ENCODE assay signal across 7 cellular contexts in the genomic region with DNA sequence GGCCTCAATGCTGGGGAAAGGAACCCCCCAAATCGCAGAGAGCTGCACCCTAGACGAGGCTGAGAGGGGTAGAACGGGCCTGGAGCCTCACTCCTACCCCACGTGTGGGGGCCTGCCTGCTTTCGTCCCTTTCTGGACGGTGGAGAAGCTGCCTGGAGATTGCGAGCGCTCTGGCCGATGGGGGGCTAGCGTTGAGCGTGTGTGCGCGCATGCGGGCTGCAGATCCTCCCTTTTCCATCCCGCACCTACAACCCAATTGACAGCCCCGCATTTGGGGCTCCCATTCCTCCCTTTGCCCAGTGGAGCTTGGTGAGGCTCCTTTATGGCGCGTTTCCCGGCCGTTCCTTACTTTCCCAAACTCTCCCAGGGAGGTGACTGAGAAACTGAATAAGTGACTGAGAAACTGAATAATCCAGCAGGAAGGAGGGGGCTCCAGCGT. TPM values are rescaled to one million over a fixed set of nuclear protein-coding genes. Genes with fewer than 3 reads are reported as not detected.
A peak's percentile ranks its signal among the peaks of the same experiment; 100 is the strongest.
DNase-seq lines count a peak whose midpoint lies in the region; ATAC-seq and TF ChIP-seq lines count a peak whose summit lies in the region.

No MANE protein-coding gene starts in this region.

- TF ChIP-seq EP300 in sigmoid colon (IDR thresholded peaks at IDR 0.05) = no peak

- intact Hi-C loops in sigmoid colon (cut with DNase I) = no loop called here

- peak overlapping the region; percentile 88 to 98 (median 91) for H3K4me3 Mint-ChIP-seq in T-cell

- TF ChIP-seq CTCF in foreskin keratinocyte (conservative IDR thresholded peaks at IDR 0.05) = no peak
- TF ChIP-seq CTCF in sigmoid colon (IDR thresholded peaks at IDR 0.05) = no peak

- WGBS in sigmoid colon, 2 donors = 3 to 9% methylated on average over 21 of the region's 21 CpGs

- H3K4me3 ChIP-seq in H7 (ENCODE audit: insufficient read depth, low read depth, low read length) (peak overlapping the region; percentile 78), sigmoid colon (peak overlapping the region; percentile 39 to 73 (median 54))

- no peaks in the 10 kb centered on the region for H3K27me3 Mint-ChIP-seq in T-cell

- H3K27ac ChIP-seq in foreskin keratinocyte (peak overlapping the region; percentile 37), sigmoid colon (peak overlapping the region; percentile 74 to 88 (median 80))

- POLR2A ChIA-PET in T-cell (lab: Charles Lee) = interaction anchor here in 1 of 2 donors (0.6 kb wide), 1 partner anchor 34 kb away, joined by 5 read pairs; no protein-coding TSS in a partner anchor

- H3K9me3 ChIP-seq in sigmoid colon = no peaks in the 10 kb centered on the region

- H3K27ac Mint-ChIP-seq in T-cell = peak overlapping the region; percentile 76 to 92

- ATAC-seq in T-cell (replicated peaks in 1 of 4) (peak in 3 of 4 experiments; percentile 0 to 5 (median 5)), foreskin keratinocyte (no peak), HG03095 (IDR thresholded peaks at IDR 0.05; ENCODE audit: unreplicated experiment) (no peak), HG02759 (IDR thresholded peaks at IDR 0.05; ENCODE audit: unreplicated experiment) (no peak), GM21619 (IDR thresholded peaks at IDR 0.05; ENCODE audit: unreplicated experiment) (no peak)

- peaks cover 31 to 38% (median 33%) of the 10 kb centered on the region in 3 donors for H3K4me1 Mint-ChIP-seq in T-cell

- H3K9me3 Mint-ChIP-seq in T-cell = no peaks in the 10 kb centered on the region

- TF ChIP-seq POLR2A in sigmoid colon (IDR thresholded peaks at IDR 0.05) = no peak

- H3K4me1 ChIP-seq in foreskin keratinocyte (no peaks in the 10 kb centered on the region), sigmoid colon (peaks cover 0 to 37% (median 35%) of the 10 kb centered on the region in 4 donors)

- CTCF ChIA-PET in T-cell (lab: Charles Lee) = interaction anchor here (0.6 to 0.7 kb wide), 3 partner anchors 19 to 91 kb away, joined by 3 to 5 read pairs (median 4); no protein-coding TSS in a partner anchor

- H3K27me3 ChIP-seq in H7 (ENCODE audit: control insufficient read depth, insufficient read depth, low read length) (peaks cover 4% of the 10 kb centered on the region; the same call in 1 of the 2 replicates), foreskin keratinocyte (no peaks in the 10 kb centered on the region), sigmoid colon (no peaks in the 10 kb centered on the region)

- DNase-seq in H7 (peak; percentile 81), T-cell (peak in 1 of 34 experiments; percentile 27), foreskin keratinocyte (no peak), sigmoid colon (peak; percentile 76)

- no peaks in the 10 kb centered on the region for H3K36me3 Mint-ChIP-seq in T-cell

- H3K36me3 ChIP-seq in H7 (replicated peaks; ENCODE audit: control insufficient read depth, insufficient read depth, low read length) = peaks cover 9% of the 10 kb centered on the region
- no peaks in the 10 kb centered on the region for H3K36me3 ChIP-seq in sigmoid colon

RNA-seq across cellular contexts. Expression of gene ESRP2, which starts 0.9 kb away (rescaled TPM):
- total RNA-seq in H7 (2014; rRNA removed; shearing (Covaris generic)) = 15.5 and 18.0 TPM in 2 replicates
- total RNA-seq in T-cell = under 1 TPM in 3 of 5 donors, not detected in 2; 0.47 to 0.79 (median 0.62) TPM
- total RNA-seq in foreskin keratinocyte = 36.2 and 41.7 TPM in 2 replicates
- polyA plus RNA-seq in foreskin keratinocyte = 20.9 and 26.1 TPM in 2 replicates
- under 1 TPM in 3 of 4 donors, not detected in 1; under 0.01 to 0.16 (median 0.14) TPM for total RNA-seq in sigmoid colon
- 10 to 100 TPM; 24.0 to 50.0 (median 25.4) TPM for polyA plus RNA-seq in sigmoid colon

RNA-seq across cellular contexts. Expression of gene PLA2G15, which starts 8.3 kb away (rescaled TPM):
- total RNA-seq in H7 (2014; rRNA removed; shearing (Covaris generic)) = 7.5 and 10.3 TPM in 2 replicates
- 10 to 100 TPM in 4 of 5 donors, 1 to 10 TPM in 1; 8.7 to 16.4 (median 10.9) TPM for total RNA-seq in T-cell
- 9.0 and 11.4 TPM in 2 replicates for total RNA-seq in foreskin keratinocyte
- polyA plus RNA-seq in foreskin keratinocyte = 9.3 and 10.7 TPM in 2 replicates
- total RNA-seq in sigmoid colon = 10 to 100 TPM; 10.2 to 15.7 (median 12.5) TPM
- 10 to 100 TPM in 1 of 3 donors, 1 to 10 TPM in 2; 4.2 to 10.1 (median 8.1) TPM for polyA plus RNA-seq in sigmoid colon

RNA-seq across cellular contexts. Expression of gene SLC7A6, which starts 27.5 kb away (rescaled TPM):
- 16.8 and 19.8 TPM in 2 replicates for total RNA-seq in H7 (2014; rRNA removed; shearing (Covaris generic))
- total RNA-seq in T-cell (100 to 1,000 TPM; 146 to 216 (median 185) TPM), foreskin keratinocyte (26.1 and 26.5 TPM in 2 replicates), sigmoid colon (10 to 100 TPM; 26.8 to 40.7 (median 35.1) TPM)
- polyA plus RNA-seq in foreskin keratinocyte (9.6 and 9.9 TPM in 2 replicates), sigmoid colon (10 to 100 TPM in 1 of 3 donors, 1 to 10 TPM in 2; 1.8 to 22.5 (median 2.5) TPM)

Comparison
In these comparisons a context has a peak if more than half of its experiments do, and no peak if none do; other contexts are left out.
1. DNase-seq: peak in H7 (single experiment) and sigmoid colon (single experiment); none in foreskin keratinocyte (0 of 2).
2. ATAC-seq: peak in T-cell (3 of 4); none in foreskin keratinocyte (single experiment), HG03095 (single experiment), HG02759 (single experiment) and GM21619 (single experiment).